Comparison of ENCODE assay signal across 8 cellular contexts in genomic region chr2:71100195-71100964, GRCh38. TPM values are rescaled to one million over a fixed set of nuclear protein-coding genes. Genes with fewer than 3 reads are reported as not detected.
DNase-seq lines count a peak whose midpoint lies in the region; ATAC-seq, FAIRE-seq and TF ChIP-seq lines count a peak whose summit lies in the region.

No MANE protein-coding gene starts in this region.

- H3K4me2 ChIP-seq in keratinocyte (ENCODE audit: control insufficient read depth, extremely low read depth, insufficient read depth, low read depth, low read length) = no peak overlapping the region

- H3K4me1 ChIP-seq in A673 (ENCODE audit: insufficient read depth, low read length, poor library complexity, severe bottlenecking) (no peaks in the 10 kb centered on the region), keratinocyte (ENCODE audit: control insufficient read depth, extremely low read depth, insufficient read depth, low read length) (peaks cover 25% of the 10 kb centered on the region)

- H3K27ac ChIP-seq in A673 (ENCODE audit: low read depth, low read length, poor library complexity, severe bottlenecking) (no peak overlapping the region), keratinocyte (ENCODE audit: control insufficient read depth, insufficient read depth, low read length) (no peak overlapping the region)

- POLR2A ChIA-PET in A673 (lab: Charles Lee; ENCODE audit: low non-redundant PET) = no interaction called here

- TF ChIP-seq CTCF in A673 (conservative IDR thresholded peaks at IDR 0.05; ENCODE audit: low read depth, low read length) = peak; percentile 80
- TF ChIP-seq CTCF in GM13976 (IDR thresholded peaks at IDR 0.05; ENCODE audit: borderline replicate concordance, control extremely low read depth, extremely low read depth, insufficient read depth, missing control alignments) = peak; percentile 63
- peak; percentile 81 to 86 (median 84) for TF ChIP-seq CTCF in keratinocyte (optimal IDR thresholded peaks at IDR 0.05 in 1 of 3, IDR thresholded peaks at IDR 0.05 in 1 of 3, conservative IDR thresholded peaks at IDR 0.05 in 1 of 3; ENCODE audit: extremely low read depth in 1 of 3, insufficient read depth in 2 of 3, low read length in 3 of 3)

- H3K27me3 ChIP-seq in A673 (replicated peaks; ENCODE audit: insufficient read depth, low read depth, low read length, poor library complexity) = no peaks in the 10 kb centered on the region
- H3K27me3 ChIP-seq in keratinocyte (ENCODE audit: control insufficient read depth, extremely low read depth, insufficient read depth, low read length) = no peaks in the 10 kb centered on the region

- H4K20me1 ChIP-seq in keratinocyte (ENCODE audit: control insufficient read depth, extremely low read depth, insufficient read depth, low read length) = no peaks in the 10 kb centered on the region

- FAIRE-seq in keratinocyte (lab: Jason Lieb, UNC) = peak; percentile 46

- H3K9me3 ChIP-seq in A673 (ENCODE audit: low read depth, low read length, poor library complexity, severe bottlenecking) = no peaks in the 10 kb centered on the region
- H3K9me3 ChIP-seq in keratinocyte (ENCODE audit: control insufficient read depth, low read depth, low read length) = peaks cover 1% of the 10 kb centered on the region

- no peak for ATAC-seq in HG02973 (IDR thresholded peaks at IDR 0.05; ENCODE audit: unreplicated experiment)

- H3K36me3 ChIP-seq in A673 (ENCODE audit: insufficient read depth, low read length, poor library complexity, severe bottlenecking) = no peaks in the 10 kb centered on the region
- H3K36me3 ChIP-seq in keratinocyte (ENCODE audit: control insufficient read depth in 2 of 2, extremely low read depth in 1 of 2, insufficient read depth in 2 of 2, low read length in 2 of 2) = no peaks in the 10 kb centered on the region

- CTCF ChIA-PET in A673 (lab: Charles Lee) = interaction anchor here (0.9 to 1.2 kb wide), 3 partner anchors 11 to 56 kb away, joined by 4 to 11 read pairs (median 4); partner anchors contain the start of gene NAGK

- peak overlapping the region; percentile 66 for H2AFZ ChIP-seq in keratinocyte (ENCODE audit: control insufficient read depth, low read length)

- in situ Hi-C loops in GM13976 (cut with MboI; ENCODE audit: low sequenced_read_pairs, unreplicated experiment) = no loop called here

- H3K9me1 ChIP-seq in keratinocyte (ENCODE audit: control insufficient read depth, extremely low read depth, insufficient read depth, low read length) = no peaks in the 10 kb centered on the region

- H3K4me3 ChIP-seq in A673 (ENCODE audit: low read depth, low read length, poor library complexity, severe bottlenecking) (no peak overlapping the region), keratinocyte (ENCODE audit: control insufficient read depth in 2 of 3, extremely low read depth in 1 of 3, insufficient read depth in 2 of 3, low read depth in 1 of 3, low read length in 3 of 3) (no peak overlapping the region)

- DNase-seq in A673 (ENCODE audit: low spot score) (peak; percentile 70), GM13976 (ENCODE audit: low spot score) (peak; percentile 66), NCI-H1105 (lab: John Stamatoyannopoulos, UW) (peak; percentile 5), T-helper 2 cell (peak in 3 of 5 experiments; percentile 22 to 38 (median 25)), brain pericyte (ENCODE audit: low read depth, low spot score) (peak; percentile 24), keratinocyte (ENCODE audit: low read depth, low spot score) (peak; percentile 17)
- DNase-seq in stimulated activated CD4-positive, alpha-beta T cell treated with anti-CD3 and anti-CD28 coated beads, Interleukin-2, amount 100 ng/mL, for 4 hours (ENCODE audit: low read depth) = peak; percentile 14

- intact Hi-C loops in A673 (cut with micrococcal nuclease; ENCODE audit: unreplicated experiment) = no loop called here

- BruUV-seq in A673 (replicated peaks; lab: Mats Ljungman, UMichigan) = no TSS peak

- H3K79me2 ChIP-seq in keratinocyte (ENCODE audit: control insufficient read depth, insufficient read depth, low read length) = no peaks in the 10 kb centered on the region

- dilution Hi-C loops in keratinocyte (cut with MboI; ENCODE audit: extremely low pct_ligation_motif_present, low sequenced_read_pairs) = no loop called here

- no peak overlapping the region for H3K9ac ChIP-seq in keratinocyte (ENCODE audit: control insufficient read depth, extremely low read depth, insufficient read depth, low read length)

RNA-seq across cellular contexts. Expression of gene MCEE, which starts 29.6 kb away (rescaled TPM):
- total RNA-seq in A673 (2021) = 11.2 and 11.8 TPM in 2 replicates
- 4.5 to 7.4 TPM (median 6.4 TPM) in 3 replicates for polyA plus RNA-seq in keratinocyte
- polyA plus RNA-seq in keratinocyte (2011; ENCODE audit: low read depth) = 2.0 TPM
- polyA plus RNA-seq in keratinocyte (2011; cell fraction: cytosol; rRNA removed) = 3.3 and 5.3 TPM in 2 replicates
- 5.7 and 6.7 TPM in 2 replicates for polyA plus RNA-seq in keratinocyte (2011; cell fraction: nucleus; rRNA removed)
- 5.1 and 9.2 TPM in 2 replicates for polyA plus RNA-seq in keratinocyte (2012; ENCODE audit: low replicate concordance)
- 1.4 to 3.0 TPM (median 2.3 TPM) in 3 replicates for polyA minus RNA-seq in keratinocyte
- polyA minus RNA-seq in keratinocyte (2011; cell fraction: cytosol; rRNA and poly(A)+ RNA removed) = 2.5 TPM
- 2.3 and 2.6 TPM in 2 replicates for polyA minus RNA-seq in keratinocyte (2011; cell fraction: nucleus; rRNA and poly(A)+ RNA removed)

RNA-seq across cellular contexts. Expression of gene MPHOSPH10, which starts 30.1 kb away (rescaled TPM):
- 56.4 and 66.3 TPM in 2 replicates for total RNA-seq in A673 (2021)
- polyA plus RNA-seq in keratinocyte = 9.7 to 20.3 TPM (median 16.1 TPM) in 3 replicates
- 66.6 TPM for polyA plus RNA-seq in keratinocyte (2011; ENCODE audit: low read depth)
- 9.7 and 12.0 TPM in 2 replicates for polyA plus RNA-seq in keratinocyte (2011; cell fraction: cytosol; rRNA removed)
- 14.1 and 24.5 TPM in 2 replicates for polyA plus RNA-seq in keratinocyte (2011; cell fraction: nucleus; rRNA removed)
- 16.5 and 17.7 TPM in 2 replicates for polyA plus RNA-seq in keratinocyte (2012; ENCODE audit: low replicate concordance)
- 1.2 to 7.4 TPM (median 2.0 TPM) in 3 replicates for polyA minus RNA-seq in keratinocyte
- 10.6 TPM for polyA minus RNA-seq in keratinocyte (2011; cell fraction: cytosol; rRNA and poly(A)+ RNA removed)
- 5.5 and 7.8 TPM in 2 replicates for polyA minus RNA-seq in keratinocyte (2011; cell fraction: nucleus; rRNA and poly(A)+ RNA removed)

RNA-seq across cellular contexts. Expression of gene NAGK, which starts 31.9 kb away (rescaled TPM):
- total RNA-seq in A673 (2021) = 64.2 and 64.4 TPM in 2 replicates
- polyA plus RNA-seq in keratinocyte = 61.5 to 89.1 TPM (median 82.9 TPM) in 3 replicates
- polyA plus RNA-seq in keratinocyte (2011; ENCODE audit: low read depth) = 49.2 TPM
- polyA plus RNA-seq in keratinocyte (2011; cell fraction: cytosol; rRNA removed) = 53.6 and 67.1 TPM in 2 replicates
- 108 and 124 TPM in 2 replicates for polyA plus RNA-seq in keratinocyte (2011; cell fraction: nucleus; rRNA removed)
- 79.9 and 87.6 TPM in 2 replicates for polyA plus RNA-seq in keratinocyte (2012; ENCODE audit: low replicate concordance)
- 43.8 to 47.3 TPM (median 45.6 TPM) in 3 replicates for polyA minus RNA-seq in keratinocyte
- polyA minus RNA-seq in keratinocyte (2011; cell fraction: cytosol; rRNA and poly(A)+ RNA removed) = 28.6 TPM
- polyA minus RNA-seq in keratinocyte (2011; cell fraction: nucleus; rRNA and poly(A)+ RNA removed) = 20.8 and 28.5 TPM in 2 replicates

Comparison
In these comparisons a context has a peak if more than half of its experiments do, and no peak if none do; other contexts are left out.
1. DNase-seq: peak in every context shown above with its lines; median percentile 70 in A673; 66 in GM13976; 25 in T-helper 2 cell; 24 in brain pericyte; 17 in keratinocyte; 14 in stimulated activated CD4-positive, alpha-beta T cell treated with anti-CD3 and anti-CD28 coated beads, Interleukin-2, amount 100 ng/mL, for 4 hours; 5 in NCI-H1105.